1 cellular context compared by ENCODE assay signal in the genomic region with DNA sequence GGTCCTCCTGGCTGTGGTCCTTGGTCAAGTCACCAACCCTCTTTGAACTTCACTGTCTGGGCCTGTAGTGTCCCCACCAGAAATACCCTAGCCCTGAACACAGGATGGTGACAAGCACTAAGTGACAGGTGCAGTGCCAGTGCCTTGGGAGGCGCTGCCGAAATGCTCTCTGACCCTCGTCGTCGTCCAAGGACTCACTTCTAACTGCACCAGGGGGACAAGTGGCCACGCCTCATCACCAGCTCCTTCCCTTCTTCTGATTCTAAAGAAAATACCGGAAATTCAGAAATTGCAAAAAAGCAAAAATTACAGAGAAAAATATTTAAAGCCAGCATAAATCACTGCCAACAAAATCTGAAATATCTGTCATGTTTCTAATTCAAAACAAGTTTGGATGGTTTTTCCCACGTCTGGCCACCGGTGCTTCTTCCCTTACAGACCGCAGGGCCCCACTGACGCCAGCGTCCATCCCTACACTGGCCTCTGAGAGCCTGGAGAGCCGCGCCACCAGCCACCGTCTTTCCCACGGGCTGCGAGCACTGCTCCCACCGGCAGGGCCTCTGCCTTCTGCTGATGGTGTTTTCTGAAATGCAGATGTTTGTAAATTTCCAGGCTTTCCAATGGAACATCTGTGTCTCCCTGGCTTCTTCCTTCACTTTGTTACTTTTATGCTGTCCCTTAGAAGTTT.
TF ChIP-seq lines count a peak whose summit lies in the region.

No MANE protein-coding gene starts in this region.

TF ChIP-seq in IMR-90, 13 proteins besides CTCF, POLR2A, EP300 and RAD21 (continued from another document):
- TF ChIP-seq MAZ (IDR thresholded peaks at IDR 0.05; ENCODE audit: borderline replicate concordance, low read depth, low read length) = no peak
